In genomic region chr5:11797132-11797531, GRCh38 we compare ENCODE assay signal across 17 cellular contexts.
A peak's percentile ranks its signal among the peaks of the same experiment; 100 is the strongest.
DNase-seq lines count a peak whose midpoint lies in the region; TF ChIP-seq lines count a peak whose summit lies in the region.
"Had no signal": no experiment of that assay in that cellular context is flagged by ENCODE, and none has a peak within 500 bp of the region (broad histone marks: within the 10 kb centered on the region; RNA-seq: fewer than 3 reads in every experiment).

No MANE protein-coding gene starts in this region.

- DNase-seq in D341Med (ENCODE audit: low spot score) (peak; percentile 53), M059J (ENCODE audit: low read depth) (peak; percentile 19), NCI-H748 treated with DMSO at 0.1 percent for 48 hours (lab: John Stamatoyannopoulos, UW) (peak; percentile 50), head of caudate nucleus (peak in 36 of 42 donors; percentile 11 to 72 (median 42)), esophagus muscularis mucosa (ENCODE audit: extremely low spot score) (no peak), HEK293T (ENCODE audit: extremely low spot score) (no peak), posterior vena cava (ENCODE audit: low spot score) (no peak)
- DNase-seq in activated T-cell treated with anti-CD3 and anti-CD28 coated beads, Interleukin-2, amount 50 U/mL, for 24 hours, result no peak
- DNase-seq: activated CD4-positive, CD25-positive, alpha-beta regulatory T cell; aorta; colonic mucosa; DMS79; mammary epithelial cell had no signal

- CTCF ChIA-PET in HEK293T (lab: Yijun Ruan, JAX), result no interaction called here

- POLR2A ChIA-PET in HEK293T (lab: Yijun Ruan, JAX), result no interaction called here

- no peaks in the 10 kb centered on the region for H3K36me3 ChIP-seq in esophagus muscularis mucosa
- H3K36me3 ChIP-seq: colonic mucosa, gastroesophageal sphincter, suprapubic skin had no signal

- TF ChIP-seq POLR2A in esophagus muscularis mucosa (IDR thresholded peaks at IDR 0.05; ENCODE audit: low read depth), result no peak

- no peak overlapping the region for H3K4me3 ChIP-seq in esophagus muscularis mucosa
- H3K4me3 ChIP-seq: colonic mucosa, gastroesophageal sphincter, suprapubic skin had no signal

- intact Hi-C loops in head of caudate nucleus (cut with DNase I), result no loop called here
- intact Hi-C loops in esophagus muscularis mucosa (cut with DNase I), result no loop called here
- intact Hi-C loops in posterior vena cava (cut with DNase I), result no loop called here

- no peak for TF ChIP-seq EP300 in esophagus muscularis mucosa (IDR thresholded peaks at IDR 0.05)

- no peaks in the 10 kb centered on the region for H3K27me3 Mint-ChIP-seq in activated T-cell treated with anti-CD3 and anti-CD28 coated beads, Interleukin-2, amount 50 U/mL, for 24 hours
- H3K27me3 Mint-ChIP-seq: B cell had no signal

- H3K27me3 ChIP-seq in esophagus muscularis mucosa, result no peaks in the 10 kb centered on the region
- H3K27me3 ChIP-seq: colonic mucosa, gastroesophageal sphincter, suprapubic skin had no signal

- peaks cover 0 to under 1% (median 0%) of the 10 kb centered on the region in 4 donors for H3K4me1 ChIP-seq in esophagus muscularis mucosa
- H3K4me1 ChIP-seq: colonic mucosa, gastroesophageal sphincter, suprapubic skin had no signal

- H3K27ac ChIP-seq in esophagus muscularis mucosa (replicated peaks in 1 of 4), result no peak overlapping the region
- H3K27ac ChIP-seq: colonic mucosa, gastroesophageal sphincter, suprapubic skin had no signal

- H3K4me1 Mint-ChIP-seq in activated T-cell treated with anti-CD3 and anti-CD28 coated beads, Interleukin-2, amount 50 U/mL, for 24 hours (ENCODE audit: low read depth), result no peaks in the 10 kb centered on the region
- H3K4me1 Mint-ChIP-seq: B cell, nephron had no signal

- no peaks in the 10 kb centered on the region for H3K36me3 Mint-ChIP-seq in activated T-cell treated with anti-CD3 and anti-CD28 coated beads, Interleukin-2, amount 50 U/mL, for 24 hours (ENCODE audit: low read depth)

- no peak overlapping the region for H3K4me3 Mint-ChIP-seq in activated T-cell treated with anti-CD3 and anti-CD28 coated beads, Interleukin-2, amount 50 U/mL, for 24 hours
- H3K4me3 Mint-ChIP-seq: B cell, nephron had no signal

- 52% methylated on average over 4 of the region's 4 CpGs for WGBS in esophagus muscularis mucosa

- H3K27ac Mint-ChIP-seq in activated T-cell treated with anti-CD3 and anti-CD28 coated beads, Interleukin-2, amount 50 U/mL, for 24 hours, result no peak overlapping the region
- H3K27ac Mint-ChIP-seq: B cell, nephron had no signal

- H3K9me3 Mint-ChIP-seq in activated T-cell treated with anti-CD3 and anti-CD28 coated beads, Interleukin-2, amount 50 U/mL, for 24 hours, result peaks cover 7% of the 10 kb centered on the region
- H3K9me3 Mint-ChIP-seq: nephron had no signal

- no peak for TF ChIP-seq CTCF in esophagus muscularis mucosa (IDR thresholded peaks at IDR 0.05)

- H3K9me3 ChIP-seq in esophagus muscularis mucosa, result no peaks in the 10 kb centered on the region
- H3K9me3 ChIP-seq: colonic mucosa, gastroesophageal sphincter, suprapubic skin had no signal

TF ChIP-seq in HEK293T, 16 proteins besides CTCF, POLR2A, EP300 and RAD21:
- no peak for TF ChIP-seq FOXA1 (IDR thresholded peaks at IDR 0.05)
- no peak for TF ChIP-seq TARDBP (IDR thresholded peaks at IDR 0.05)
- no peak for TF ChIP-seq SUZ12 (IDR thresholded peaks at IDR 0.05)
- TF ChIP-seq FOXM1 (IDR thresholded peaks at IDR 0.05; ENCODE audit: borderline replicate concordance), result no peak
- no peak for TF ChIP-seq BHLHE40 (IDR thresholded peaks at IDR 0.05; ENCODE audit: borderline replicate concordance)
- no peak for TF ChIP-seq LEF1 (IDR thresholded peaks at IDR 0.05; ENCODE audit: borderline replicate concordance)
- TF ChIP-seq HDGF (IDR thresholded peaks at IDR 0.05; ENCODE audit: borderline replicate concordance), result no peak
- TF ChIP-seq SP1 (IDR thresholded peaks at IDR 0.05), result no peak
- no peak for TF ChIP-seq PKNOX1 (IDR thresholded peaks at IDR 0.05)
- no peak for TF ChIP-seq ELF4 (IDR thresholded peaks at IDR 0.05)
- no peak for TF ChIP-seq L3MBTL2 (conservative IDR thresholded peaks at IDR 0.05)
- no peak for TF ChIP-seq ARNT (IDR thresholded peaks at IDR 0.05)
- no peak for TF ChIP-seq ZNF384 (IDR thresholded peaks at IDR 0.05)
- TF ChIP-seq CTBP1 (IDR thresholded peaks at IDR 0.05; ENCODE audit: borderline replicate concordance), result no peak
- no peak for TF ChIP-seq FOXK2 (IDR thresholded peaks at IDR 0.05)
- TF ChIP-seq NFRKB (IDR thresholded peaks at IDR 0.05), result no peak

Comparison
In these comparisons a context has a peak if more than half of its experiments do, and no peak if none do; other contexts are left out.
1. DNase-seq: peak in D341Med (single experiment), M059J (single experiment), NCI-H748 treated with DMSO at 0.1 percent for 48 hours (single experiment) and head of caudate nucleus (36 of 42); none in esophagus muscularis mucosa (single experiment), activated T-cell treated with anti-CD3 and anti-CD28 coated beads, Interleukin-2, amount 50 U/mL, for 24 hours (single experiment), HEK293T (single experiment) and posterior vena cava (single experiment).